ENCODE assay signal across 8 cellular contexts in genomic region chr12:20601668-20602280, GRCh38.
A peak's percentile ranks its signal among the peaks of the same experiment; 100 is the strongest.
DNase-seq lines count a peak whose midpoint lies in the region; ATAC-seq, FAIRE-seq and TF ChIP-seq lines count a peak whose summit lies in the region.

No MANE protein-coding gene starts in this region.

- H3K9ac ChIP-seq in MM.1S (ENCODE audit: low read length) (no peak overlapping the region), astrocyte (ENCODE audit: low read length) (peak overlapping the region; percentile 47)

- H3K36me3 ChIP-seq in BJ (ENCODE audit: control insufficient read depth, insufficient read depth, low read length) = no peaks in the 10 kb centered on the region
- H3K36me3 ChIP-seq in MM.1S (replicated peaks; ENCODE audit: insufficient read depth, low read length) = no peaks in the 10 kb centered on the region
- H3K36me3 ChIP-seq in astrocyte (ENCODE audit: insufficient read depth, low read length) = no peaks in the 10 kb centered on the region
- no peaks in the 10 kb centered on the region for H3K36me3 ChIP-seq in uterus

- no peak overlapping the region for H3K27ac Mint-ChIP-seq in astrocyte (ENCODE audit: unreplicated experiment)

- no peaks in the 10 kb centered on the region for H3K9me3 Mint-ChIP-seq in astrocyte (ENCODE audit: unreplicated experiment)

- no peaks in the 10 kb centered on the region for H3K9me2 ChIP-seq in MM.1S (replicated peaks; ENCODE audit: insufficient read depth, low read length)

- peaks cover 4% of the 10 kb centered on the region; the same call in 1 of the 2 replicates for H3F3A ChIP-seq in MM.1S (ENCODE audit: insufficient read depth, low read length)

- H3K9me3 ChIP-seq in MM.1S (replicated peaks; ENCODE audit: insufficient read depth, low read length) (no peaks in the 10 kb centered on the region), astrocyte (ENCODE audit: insufficient read depth, low read depth, low read length) (no peaks in the 10 kb centered on the region), uterus (no peaks in the 10 kb centered on the region)

- H3K4me3 Mint-ChIP-seq in astrocyte (ENCODE audit: unreplicated experiment) = no peak overlapping the region

- CTCF ChIA-PET in BJ (lab: Yijun Ruan, JAX) = interaction anchor here (0.6 to 2.5 kb wide), 13 partner anchors 8 to 205 kb away, joined by 3 to 8 read pairs (median 3); no protein-coding TSS in a partner anchor

- H3K36me3 Mint-ChIP-seq in astrocyte (ENCODE audit: low read depth, unreplicated experiment) = no peaks in the 10 kb centered on the region

- H3K27ac ChIP-seq in MM.1S (ENCODE audit: low read length) = no peak overlapping the region
- peak overlapping the region; percentile 82 for H3K27ac ChIP-seq in astrocyte (ENCODE audit: low read depth, low read length)
- peak overlapping the region; percentile 26 to 28 for H3K27ac ChIP-seq in uterus

- H3K4me3 ChIP-seq in BJ (ENCODE audit: low read depth, low read length) (no peak overlapping the region), MM.1S (ENCODE audit: low read length) (no peak overlapping the region), astrocyte (ENCODE audit: insufficient read depth, low read depth, low read length) (no peak overlapping the region), uterus (no peak overlapping the region)

- H4K20me1 ChIP-seq in MM.1S (ENCODE audit: insufficient read depth, low read length) = no peaks in the 10 kb centered on the region
- H4K20me1 ChIP-seq in astrocyte (ENCODE audit: insufficient read depth, low read length) = no peaks in the 10 kb centered on the region

- DNase-seq in BJ (ENCODE audit: low read depth) = no peak
- DNase-seq in MM.1S = peak; percentile 40
- peak; percentile 50 for DNase-seq in astrocyte (ENCODE audit: low read depth)
- DNase-seq in iris pigment epithelial cell (ENCODE audit: low read depth) = peak; percentile 74
- no peak for DNase-seq in uterus

- no peak for FAIRE-seq in astrocyte (lab: Jason Lieb, UNC)

- POLR2A ChIA-PET in BJ (lab: Charles Lee) = no interaction called here

- no peak overlapping the region for H3K4me2 ChIP-seq in MM.1S (ENCODE audit: low read depth, low read length)
- H3K4me2 ChIP-seq in astrocyte (ENCODE audit: low read length) = no peak overlapping the region

- no peaks in the 10 kb centered on the region for H3K4me1 Mint-ChIP-seq in astrocyte (ENCODE audit: low read depth, unreplicated experiment)

- ATAC-seq in HG03521 (IDR thresholded peaks at IDR 0.05; ENCODE audit: unreplicated experiment) (no peak), GM19463 (IDR thresholded peaks at IDR 0.05; ENCODE audit: unreplicated experiment) (no peak), GM19395 (IDR thresholded peaks at IDR 0.05; ENCODE audit: unreplicated experiment) (no peak)

- intact Hi-C loops in uterus (cut with DNase I; ENCODE audit: low total_unique reads) = no loop called here

- H3K27me3 ChIP-seq in BJ (ENCODE audit: control insufficient read depth, insufficient read depth, low read length) (no peaks in the 10 kb centered on the region), MM.1S (replicated peaks; ENCODE audit: insufficient read depth, low read length) (no peaks in the 10 kb centered on the region), astrocyte (ENCODE audit: insufficient read depth, low read length) (no peaks in the 10 kb centered on the region), uterus (no peaks in the 10 kb centered on the region)

- no peak for TF ChIP-seq POLR2A in uterus (IDR thresholded peaks at IDR 0.05)

- peak; percentile 52 for TF ChIP-seq CTCF in BJ (IDR thresholded peaks at IDR 0.05; ENCODE audit: insufficient read depth, low read depth, low read length)
- TF ChIP-seq CTCF in MM.1S (IDR thresholded peaks at IDR 0.05; ENCODE audit: low read length) = peak; percentile 32
- peak; percentile 50 for TF ChIP-seq CTCF in astrocyte (IDR thresholded peaks at IDR 0.05; ENCODE audit: insufficient read depth, low read depth, low read length)
- TF ChIP-seq CTCF in uterus (IDR thresholded peaks at IDR 0.05) = peak; percentile 27 to 67 (median 49)

- H3K79me2 ChIP-seq in MM.1S (ENCODE audit: low read length) (no peaks in the 10 kb centered on the region), astrocyte (ENCODE audit: insufficient read depth, low read length) (no peaks in the 10 kb centered on the region)

- H3K4me1 ChIP-seq in MM.1S (ENCODE audit: low read length) (0 out of 2 replicates have a peak, but pooled peaks cover 6% of the 10 kb centered on the region), astrocyte (ENCODE audit: insufficient read depth, low read length) (no peaks in the 10 kb centered on the region), uterus (no peaks in the 10 kb centered on the region)

- H3K27me3 Mint-ChIP-seq in astrocyte (ENCODE audit: low read depth, unreplicated experiment) = no peaks in the 10 kb centered on the region

- no peak overlapping the region for H2AFZ ChIP-seq in MM.1S (ENCODE audit: low read length)
- H2AFZ ChIP-seq in astrocyte (ENCODE audit: low read depth, low read length) = no peak overlapping the region

Comparison
In these comparisons a context has a peak if more than half of its experiments do, and no peak if none do; other contexts are left out.
1. DNase-seq: peak in MM.1S (single experiment), astrocyte (single experiment) and iris pigment epithelial cell (single experiment); none in BJ (single experiment) and uterus (0 of 2).
2. Peak in every context shown above with its lines, with median percentiles within 50 percentile points of each other: CTCF ChIP-seq.